ENCODE assay signal across 8 cellular contexts in the genomic region with DNA sequence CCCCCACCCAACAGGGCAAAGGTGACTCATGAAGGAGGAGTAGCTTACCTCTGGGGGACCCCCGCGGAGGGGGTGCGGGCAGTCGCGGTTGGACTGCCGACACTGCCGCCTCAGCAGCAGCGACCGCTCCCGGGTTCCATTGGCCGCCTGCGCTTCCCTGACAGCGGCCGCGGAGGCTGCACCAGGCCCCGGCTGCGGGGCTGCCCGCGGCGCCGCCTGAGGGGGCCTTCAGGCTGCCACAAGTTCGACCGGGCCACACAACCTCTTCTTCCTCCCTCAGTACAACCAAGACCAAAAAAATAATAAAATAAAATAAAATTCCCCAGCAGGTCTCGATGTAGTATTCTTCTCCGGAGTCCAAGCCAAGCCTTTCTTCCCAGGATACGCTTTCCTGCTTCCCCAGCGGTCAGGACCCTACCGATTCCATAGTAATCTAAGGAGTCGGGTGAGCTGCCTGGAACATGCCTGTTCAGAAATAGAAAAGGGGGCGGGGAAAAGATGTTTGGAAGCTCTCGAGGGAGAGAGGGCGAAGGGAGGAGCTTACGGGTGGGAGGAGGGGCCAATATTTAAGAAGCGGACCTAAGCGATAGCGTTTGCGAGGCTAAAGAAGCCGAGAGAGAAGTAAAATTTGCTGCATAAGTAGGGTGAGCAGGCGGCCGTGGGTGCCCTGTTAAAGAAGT. TPM values are rescaled to one million over a fixed set of nuclear protein-coding genes. Genes with fewer than 3 reads are reported as not detected.
DNase-seq lines count a peak whose midpoint lies in the region; ATAC-seq and TF ChIP-seq lines count a peak whose summit lies in the region.

A gene (minus strand): TSS at position 194 of the 680 bp plus-strand sequence. CDS start 10,935 bp downstream, outside the sequence.

- CTCF ChIA-PET in PC-3 (lab: Charles Lee): interaction anchor here (0.6 to 4.2 kb wide), 5 partner anchors 13 to 212 kb away, joined by 3 to 35 read pairs (median 5); no protein-coding TSS in a partner anchor

- peak; percentile 68 for ATAC-seq in GM21526 (IDR thresholded peaks at IDR 0.05; ENCODE audit: low FRiP score, unreplicated experiment)
- ATAC-seq in PC-3: peak; percentile 83

- peak within 1 kb of the TSS; percentile 98 for H3K4me2 ChIP-seq in PC-3 (ENCODE audit: low read length)

- H3K4me3 ChIP-seq in Jurkat, Clone E6-1 (ENCODE audit: low read length): peak within 1 kb of the TSS; percentile 90
- peak within 1 kb of the TSS; percentile 72 for H3K4me3 ChIP-seq in PC-3 (ENCODE audit: low read length)

- H3K9ac ChIP-seq in PC-3 (ENCODE audit: low read length): peak within 1 kb of the TSS; percentile 92

- H3K27ac ChIP-seq in PC-3 (ENCODE audit: low read length): peak within 1 kb of the TSS; percentile 85

- peaks cover 37% of the 10 kb centered on the region for H3K4me1 ChIP-seq in PC-3 (ENCODE audit: insufficient read depth, low read length)

- H3K36me3 ChIP-seq in PC-3 (ENCODE audit: low read depth, low read length): peaks cover 16% of the 10 kb centered on the region

- intact Hi-C loops in PC-3 (cut with micrococcal nuclease): loop anchor here (1.0 to 5.0 kb wide), 4 partner anchors 13 to 130 kb away; a partner anchor contains a TSS

- H3K9me2 ChIP-seq in PC-3 (replicated peaks; ENCODE audit: low read length): no peaks in the 10 kb centered on the region

- H3F3A ChIP-seq in PC-3 (ENCODE audit: low read length, unreplicated experiment): no peaks in the 10 kb centered on the region

- peak within 1 kb of the TSS; percentile 91 for H2AFZ ChIP-seq in PC-3 (ENCODE audit: low read length)

- POLR2A ChIA-PET in PC-3 (lab: Charles Lee; ENCODE audit: unreplicated experiment): interaction anchor here (0.5 to 1.1 kb wide), 9 partner anchors 13 to 1022 kb away, joined by 3 to 12 read pairs (median 6); a partner anchor contains a TSS

- no TSS peak for BruUV-seq in PC-3 (replicated peaks; lab: Mats Ljungman, UMichigan)

- TF ChIP-seq CTCF in PC-3 (conservative IDR thresholded peaks at IDR 0.05; ENCODE audit: low read depth, low read length): no peak

- H3K9me3 ChIP-seq in PC-3 (ENCODE audit: low read length): no peaks in the 10 kb centered on the region

- no peaks in the 10 kb centered on the region for H3K27me3 ChIP-seq in PC-3 (ENCODE audit: low read length)

- DNase-seq in COR-L47 (lab: John Stamatoyannopoulos, UW): peak; percentile 98
- DNase-seq in Jurkat, Clone E6-1 (ENCODE audit: low read depth, low spot score): peak; percentile 97
- peak; percentile 100 for DNase-seq in PC-3
- peak; percentile 84 for DNase-seq in activated T-cell treated with anti-CD3 and anti-CD28 coated beads for 4 hours
- DNase-seq in epidermal melanocyte (ENCODE audit: insufficient read length, low spot score): peak; percentile 98
- peak; percentile 98 for DNase-seq in midbrain (lab: John Stamatoyannopoulos, UW)
- peak; percentile 79 to 81 for DNase-seq in stimulated activated CD8-positive, alpha-beta memory T cell treated with anti-CD3 and anti-CD28 coated beads, Interleukin-15, amount 100 ng/mL, for 48 hours (ENCODE audit: low read depth in 2 of 2)

- H4K20me1 ChIP-seq in PC-3 (ENCODE audit: low read length): peaks cover 3% of the 10 kb centered on the region; the same call in 1 of the 2 replicates

- H3K79me2 ChIP-seq in PC-3 (ENCODE audit: low read length): peaks cover 49% of the 10 kb centered on the region

RNA-seq across cellular contexts. Expression of the gene that starts here (rescaled TPM):
- 45.5 TPM for polyA plus RNA-seq in Jurkat, Clone E6-1 (2012; ENCODE audit: insufficient read depth, insufficient read length)
- 75.6 and 99.5 TPM in 2 replicates for total RNA-seq in PC-3 (2014; rRNA removed)

Comparison
In these comparisons a context has a peak if more than half of its experiments do, and no peak if none do; other contexts are left out.
1. Peak in every context shown above with its lines: DNase-seq, ATAC-seq, H3K4me3 ChIP-seq and H3K27ac ChIP-seq.